Comparison of ENCODE assay signal across 8 cellular contexts in the genomic region with DNA sequence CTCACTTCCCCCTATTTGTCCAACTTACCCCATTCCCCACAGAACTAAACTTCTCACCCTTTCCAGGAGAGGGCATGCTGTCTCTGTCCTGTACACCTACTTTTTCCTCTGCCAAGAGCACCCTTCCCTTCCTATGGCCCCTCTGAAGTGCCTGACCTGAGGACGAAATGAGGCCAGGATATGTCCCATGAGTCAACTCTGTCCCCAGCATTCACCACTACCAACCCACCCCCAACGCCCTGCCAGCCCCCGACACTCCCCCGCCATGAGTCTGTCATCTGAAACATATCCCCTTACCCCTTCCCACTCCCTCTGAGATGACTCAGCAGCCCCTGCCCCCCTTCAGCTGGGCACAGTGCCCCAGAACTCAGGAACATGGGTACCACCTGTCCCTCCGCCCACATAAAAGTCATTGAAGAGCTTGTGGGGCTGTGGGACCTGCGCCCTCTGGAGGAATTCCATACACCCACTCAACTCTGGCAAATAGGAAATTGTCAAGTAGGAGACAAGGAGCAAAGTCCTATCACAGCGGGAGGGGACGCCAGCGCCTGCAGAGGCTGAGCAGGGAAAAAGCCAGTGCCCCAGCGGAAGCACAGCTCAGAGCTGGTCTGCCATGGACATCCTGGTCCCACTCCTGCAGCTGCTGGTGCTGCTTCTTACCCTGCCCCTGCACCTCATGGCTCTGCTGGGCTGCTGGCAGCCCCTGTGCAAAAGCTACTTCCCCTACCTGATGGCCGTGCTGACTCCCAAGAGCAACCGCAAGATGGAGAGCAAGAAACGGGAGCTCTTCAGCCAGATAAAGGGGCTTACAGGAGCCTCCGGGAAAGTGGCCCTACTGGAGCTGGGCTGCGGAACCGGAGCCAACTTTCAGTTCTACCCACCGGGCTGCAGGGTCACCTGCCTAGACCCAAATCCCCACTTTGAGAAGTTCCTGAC. TPM values are rescaled to one million over a fixed set of nuclear protein-coding genes. Genes with fewer than 3 reads are reported as not detected.
DNase-seq lines count a peak whose midpoint lies in the region; ATAC-seq lines count a peak whose summit lies in the region.

No MANE protein-coding gene starts in this region.

- DNase-seq in DMS53 (lab: John Stamatoyannopoulos, UW) = peak; percentile 92
- peak; percentile 15 for DNase-seq in HS-5 (ENCODE audit: low read depth)
- peak; percentile 7 for DNase-seq in SKM-1 (lab: John Stamatoyannopoulos, UW; ENCODE audit: unreplicated experiment)
- peak; percentile 34 for DNase-seq in foreskin melanocyte
- DNase-seq in occipital lobe (lab: John Stamatoyannopoulos, UW) = peak; percentile 37
- no peak for DNase-seq in NCI-H1092 treated with DMSO at 0.1 percent for 48 hours (lab: John Stamatoyannopoulos, UW)
- DNase-seq in NCI-H2107 treated with DMSO at 0.1 percent for 48 hours (lab: John Stamatoyannopoulos, UW; ENCODE audit: unreplicated experiment) = no peak

- ATAC-seq in HG03139 (IDR thresholded peaks at IDR 0.05; ENCODE audit: unreplicated experiment) = no peak

RNA-seq across cellular contexts. Expression of a gene that starts 26.3 kb away (rescaled TPM):
- 6.2 TPM for total RNA-seq in occipital lobe

RNA-seq across cellular contexts. Expression of a gene that starts 34.4 kb away (rescaled TPM):
- 46.0 TPM for total RNA-seq in occipital lobe

RNA-seq across cellular contexts. Expression of a gene that starts 38.8 kb away (rescaled TPM):
- 6.6 TPM for total RNA-seq in occipital lobe

RNA-seq across cellular contexts. Expression of a gene that starts 44.7 kb away (rescaled TPM):
- not detected for total RNA-seq in occipital lobe

RNA-seq across cellular contexts. Expression of a gene that starts 47.4 kb away (rescaled TPM):
- 187 TPM for total RNA-seq in occipital lobe

Comparison
In these comparisons a context has a peak if more than half of its experiments do, and no peak if none do; other contexts are left out.
1. DNase-seq: peak in DMS53 (single experiment), HS-5 (single experiment), SKM-1 (single experiment), foreskin melanocyte (single experiment) and occipital lobe (single experiment); none in NCI-H1092 treated with DMSO at 0.1 percent for 48 hours (single experiment) and NCI-H2107 treated with DMSO at 0.1 percent for 48 hours (single experiment).